In the genomic region with DNA sequence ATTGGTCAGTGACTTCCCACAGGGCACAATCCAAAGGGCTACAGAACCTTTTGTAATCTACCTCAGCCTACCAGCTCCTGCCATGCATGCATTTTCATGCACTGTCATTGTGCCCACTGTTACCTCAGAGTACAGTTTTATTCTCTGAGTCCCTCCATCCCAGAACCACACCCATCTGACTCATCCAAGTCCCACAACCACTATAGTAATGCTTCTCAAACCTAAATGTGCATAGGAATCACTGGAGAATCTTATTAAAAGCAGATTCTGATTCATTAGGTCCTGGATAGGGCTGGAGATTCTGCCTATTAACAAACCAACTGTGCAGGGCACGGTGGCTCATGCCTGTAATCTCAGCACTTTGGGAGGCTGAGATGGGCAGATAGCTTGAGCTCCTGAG, we compare ENCODE assay signal across 19 cellular contexts. TPM values are rescaled to one million over a fixed set of nuclear protein-coding genes. Genes with fewer than 3 reads are reported as not detected.
DNase-seq lines count a peak whose midpoint lies in the region; ATAC-seq and TF ChIP-seq lines count a peak whose summit lies in the region.
"Had no signal": no experiment of that assay in that cellular context is flagged by ENCODE, and none has a peak within 500 bp of the region (broad histone marks: within the 10 kb centered on the region; RNA-seq: fewer than 3 reads in every experiment).

No MANE protein-coding gene starts in this region.

- peak; percentile 18 for ATAC-seq in activated naive CD8-positive, alpha-beta T cell treated with anti-CD3 and anti-CD28 coated beads, Interleukin-2, amount 50 U/mL, for 24 hours
- ATAC-seq in GM21381 (IDR thresholded peaks at IDR 0.05; ENCODE audit: unreplicated experiment) (no peak), GM18858 (IDR thresholded peaks at IDR 0.05; ENCODE audit: unreplicated experiment) (no peak)
- ATAC-seq: A549; activated CD4-positive, CD25-positive, alpha-beta regulatory T cell treated with anti-CD3 and anti-CD28 coated beads, Interleukin-2, amount 50 U/mL, for 24 hours; activated CD8-positive, alpha-beta memory T cell treated with anti-CD3 and anti-CD28 coated beads, Interleukin-2, amount 10 ng/mL, durations not matched to agents 7 days and 5 days had no signal

- no peak overlapping the region for H3K27ac Mint-ChIP-seq in activated naive CD8-positive, alpha-beta T cell treated with anti-CD3 and anti-CD28 coated beads, Interleukin-2, amount 50 U/mL, for 24 hours
- no peak overlapping the region for H3K27ac Mint-ChIP-seq in activated naive CD8-positive, alpha-beta T cell treated with anti-CD3 and anti-CD28 coated beads for 36 hours
- H3K27ac Mint-ChIP-seq: activated CD8-positive, alpha-beta memory T cell treated with anti-CD3 and anti-CD28 coated beads, Interleukin-2, amount 10 ng/mL, durations not matched to agents 7 days and 5 days; nephron had no signal

- no peak overlapping the region for H3K4me3 Mint-ChIP-seq in activated naive CD8-positive, alpha-beta T cell treated with anti-CD3 and anti-CD28 coated beads, Interleukin-2, amount 50 U/mL, for 24 hours
- no peak overlapping the region for H3K4me3 Mint-ChIP-seq in activated naive CD8-positive, alpha-beta T cell treated with anti-CD3 and anti-CD28 coated beads for 36 hours
- H3K4me3 Mint-ChIP-seq: activated CD8-positive, alpha-beta memory T cell treated with anti-CD3 and anti-CD28 coated beads, Interleukin-2, amount 10 ng/mL, durations not matched to agents 7 days and 5 days had no signal

- peaks cover 10% of the 10 kb centered on the region for H3K4me1 Mint-ChIP-seq in activated naive CD8-positive, alpha-beta T cell treated with anti-CD3 and anti-CD28 coated beads, Interleukin-2, amount 50 U/mL, for 24 hours
- H3K4me1 Mint-ChIP-seq in activated naive CD8-positive, alpha-beta T cell treated with anti-CD3 and anti-CD28 coated beads for 36 hours, result peaks cover 9% of the 10 kb centered on the region

- no peak overlapping the region for H3K4me3 ChIP-seq in epithelial cell of esophagus (ENCODE audit: low read length)
- H3K4me3 ChIP-seq: A549, testis had no signal

- no peaks in the 10 kb centered on the region for H3K9me3 Mint-ChIP-seq in activated naive CD8-positive, alpha-beta T cell treated with anti-CD3 and anti-CD28 coated beads, Interleukin-2, amount 50 U/mL, for 24 hours
- peaks cover 1% of the 10 kb centered on the region for H3K9me3 Mint-ChIP-seq in activated naive CD8-positive, alpha-beta T cell treated with anti-CD3 and anti-CD28 coated beads for 36 hours

- no peak for TF ChIP-seq CTCF in epithelial cell of esophagus (IDR thresholded peaks at IDR 0.05; ENCODE audit: insufficient read depth, low read depth, low read length, missing control alignments)

- DNase-seq in activated naive CD8-positive, alpha-beta T cell treated with anti-CD3 and anti-CD28 coated beads, Interleukin-2, amount 50 U/mL, for 24 hours, result no peak
- DNase-seq in activated naive CD8-positive, alpha-beta T cell treated with anti-CD3 and anti-CD28 coated beads for 36 hours, result no peak
- DNase-seq in NOMO-1 treated with DMSO at 0.1 percent for 48 hours (lab: John Stamatoyannopoulos, UW; ENCODE audit: unreplicated experiment) (peak; percentile 39), epithelial cell of esophagus (ENCODE audit: low read depth) (peak; percentile 54), stromal cell of bone marrow (ENCODE audit: low read depth) (peak; percentile 38), cerebellar nuclear complex (lab: John Stamatoyannopoulos, UW) (no peak)
- DNase-seq: activated CD8-positive, alpha-beta memory T cell treated with anti-CD3 and anti-CD28 coated beads, Interleukin-2, amount 10 ng/mL, durations not matched to agents 7 days and 5 days; activated gamma-delta T cell treated with Interleukin-2 at 50 U/mL for 16 hours; COR-L47; dermis blood vessel endothelial cell; foreskin melanocyte; NCI-H1105; NCI-H226; testis had no signal

- H3K36me3 Mint-ChIP-seq in activated naive CD8-positive, alpha-beta T cell treated with anti-CD3 and anti-CD28 coated beads, Interleukin-2, amount 50 U/mL, for 24 hours (ENCODE audit: low read depth), result peaks cover 2% of the 10 kb centered on the region
- peaks cover 7% of the 10 kb centered on the region for H3K36me3 Mint-ChIP-seq in activated naive CD8-positive, alpha-beta T cell treated with anti-CD3 and anti-CD28 coated beads for 36 hours
- H3K36me3 Mint-ChIP-seq: activated CD8-positive, alpha-beta memory T cell treated with anti-CD3 and anti-CD28 coated beads, Interleukin-2, amount 10 ng/mL, durations not matched to agents 7 days and 5 days had no signal

- peaks cover 20% of the 10 kb centered on the region for H3K27me3 Mint-ChIP-seq in activated naive CD8-positive, alpha-beta T cell treated with anti-CD3 and anti-CD28 coated beads, Interleukin-2, amount 50 U/mL, for 24 hours
- peaks cover 41% of the 10 kb centered on the region for H3K27me3 Mint-ChIP-seq in activated naive CD8-positive, alpha-beta T cell treated with anti-CD3 and anti-CD28 coated beads for 36 hours

RNA-seq across cellular contexts. Expression of gene B3GALNT1, which starts 3.7 kb away (rescaled TPM):
- total RNA-seq in activated naive CD8-positive, alpha-beta T cell treated with anti-CD3 and anti-CD28 coated beads for 36 hours, result 10 to 100 TPM; 14.0 to 16.4 TPM

Comparison
In these comparisons a context has a peak if more than half of its experiments do, and no peak if none do; other contexts are left out.
1. DNase-seq: peak in NOMO-1 treated with DMSO at 0.1 percent for 48 hours (single experiment), epithelial cell of esophagus (single experiment) and stromal cell of bone marrow (single experiment); none in activated naive CD8-positive, alpha-beta T cell treated with anti-CD3 and anti-CD28 coated beads, Interleukin-2, amount 50 U/mL, for 24 hours (single experiment), activated naive CD8-positive, alpha-beta T cell treated with anti-CD3 and anti-CD28 coated beads for 36 hours (single experiment) and cerebellar nuclear complex (0 of 2).